ENCODE assay signal across 9 cellular contexts in genomic region chr11:57648791-57649735, GRCh38. TPM values are rescaled to one million over a fixed set of nuclear protein-coding genes. Genes with fewer than 3 reads are reported as not detected.
DNase-seq lines count a peak whose midpoint lies in the region; ATAC-seq and TF ChIP-seq lines count a peak whose summit lies in the region.
"Had no signal": no experiment of that assay in that cellular context is flagged by ENCODE, and none has a peak within 500 bp of the region (broad histone marks: within the 10 kb centered on the region; RNA-seq: fewer than 3 reads in every experiment).

No MANE protein-coding gene starts in this region.

- H4K20me1 ChIP-seq in OCI-LY7 (ENCODE audit: insufficient read depth, low read length), result no peaks in the 10 kb centered on the region

- BruUV-seq in Caco-2 (replicated peaks; lab: Mats Ljungman, UMichigan) (no TSS peak), OCI-LY7 (replicated peaks; lab: Mats Ljungman, UMichigan) (no TSS peak)

- no peak overlapping the region for H3K27ac Mint-ChIP-seq in Caco-2 (ENCODE audit: unreplicated experiment)
- peak overlapping the region; percentile 84 for H3K27ac Mint-ChIP-seq in nephron progenitor cell

- H3K27me3 ChIP-seq in Caco-2 (replicated peaks; ENCODE audit: control insufficient read depth, insufficient read depth, low read length), result peaks cover 2% of the 10 kb centered on the region; the same call in 1 of the 2 replicates
- H3K27me3 ChIP-seq in dorsolateral prefrontal cortex, result peaks cover 0 to 6% (median 0%) of the 10 kb centered on the region in 45 donors

- peaks cover 9% of the 10 kb centered on the region for H3K27me3 Mint-ChIP-seq in Caco-2 (ENCODE audit: insufficient read depth, unreplicated experiment)
- peaks cover 5% of the 10 kb centered on the region for H3K27me3 Mint-ChIP-seq in nephron progenitor cell (ENCODE audit: low read depth, poor library complexity)

- CTCF ChIA-PET in Caco-2 (lab: Charles Lee) (interaction anchor here (1.4 kb wide), 1 partner anchor 156 kb away, joined by 5 read pairs; no protein-coding TSS in a partner anchor), OCI-LY7 (lab: Charles Lee; ENCODE audit: unreplicated experiment) (interaction anchor here (0.6 kb wide), 1 partner anchor 175 kb away, joined by 3 read pairs; no protein-coding TSS in a partner anchor)

- H3K4me1 ChIP-seq in Caco-2 (0 out of 2 replicates have a peak, but pooled peaks cover 4% of the 10 kb centered on the region), OCI-LY7 (ENCODE audit: insufficient read depth, low read length, poor library complexity, severe bottlenecking) (peaks cover 31% of the 10 kb centered on the region)

- ATAC-seq in HG03354 (IDR thresholded peaks at IDR 0.05; ENCODE audit: poor library complexity, severe bottlenecking, unreplicated experiment) (no peak), HG02840 (IDR thresholded peaks at IDR 0.05; ENCODE audit: low FRiP score, unreplicated experiment) (no peak)

- H2AFZ ChIP-seq in OCI-LY7 (ENCODE audit: low read length), result peak overlapping the region; percentile 92

- H3K4me1 Mint-ChIP-seq in Caco-2 (ENCODE audit: low read depth, unreplicated experiment) (peaks cover 7% of the 10 kb centered on the region), nephron progenitor cell (peaks cover 85% of the 10 kb centered on the region)

- H3K4me3 Mint-ChIP-seq in Caco-2 (ENCODE audit: unreplicated experiment) (peak overlapping the region; percentile 17), nephron progenitor cell (peak overlapping the region; percentile 79)

- peak overlapping the region; percentile 95 for H3K4me2 ChIP-seq in OCI-LY7 (ENCODE audit: low read length)

- DNase-seq in Caco-2, result no peak
- DNase-seq in OCI-LY7 (ENCODE audit: low spot score), result peak; percentile 48
- DNase-seq in dorsolateral prefrontal cortex, result peak in 5 of 10 donors; percentile 49 to 74 (median 60)
- DNase-seq in nephron progenitor cell, result no peak
- no peak for DNase-seq in KG1 (lab: John Stamatoyannopoulos, UW)
- no peak for DNase-seq in stimulated activated CD8-positive, alpha-beta memory T cell treated with anti-CD3 and anti-CD28 coated beads, Interleukin-4, amount 100 ng/mL, for 48 hours

- H3K27ac ChIP-seq in OCI-LY7 (ENCODE audit: low read depth, low read length, poor library complexity, severe bottlenecking) (no peak overlapping the region), dorsolateral prefrontal cortex (peak overlapping the region; percentile 65 to 97 (median 90))
- H3K27ac ChIP-seq: HL-60 had no signal

- H3K36me3 ChIP-seq in Caco-2 (ENCODE audit: control insufficient read depth, insufficient read depth, low read length), result no peaks in the 10 kb centered on the region
- H3K36me3 ChIP-seq in OCI-LY7 (ENCODE audit: insufficient read depth, low read length), result no peaks in the 10 kb centered on the region

- no peak overlapping the region for H3K4me3 ChIP-seq in Caco-2 (ENCODE audit: low read depth, low read length)
- H3K4me3 ChIP-seq in OCI-LY7 (ENCODE audit: low read depth, low read length, poor library complexity, severe bottlenecking), result peak overlapping the region; percentile 65
- H3K4me3 ChIP-seq in dorsolateral prefrontal cortex, result peak overlapping the region; percentile 38 to 88 (median 71)

- no peaks in the 10 kb centered on the region for H3K9me2 ChIP-seq in OCI-LY7 (ENCODE audit: insufficient read depth, low read length)

- intact Hi-C loops in Caco-2 (cut with micrococcal nuclease; ENCODE audit: unreplicated experiment), result no loop called here
- intact Hi-C loops in OCI-LY7 (cut with micrococcal nuclease; ENCODE audit: unreplicated experiment), result loop anchor here (5.0 kb wide), 2 partner anchors 312 to 863 kb away; partner anchors contain the start of genes P2RX3 and SSRP1
- intact Hi-C loops in dorsolateral prefrontal cortex (cut with DNase I), result loop anchor here (5.0 to 10.0 kb wide), 4 partner anchors 153 to 1496 kb away; partner anchors contain the start of genes FAM111A (in 1 of the 2), P2RX3 (in 1 of the 2), RTN4RL2 (in 1 of the 2) and SSRP1 (in 1 of the 2)

- TF ChIP-seq CTCF in Caco-2 (IDR thresholded peaks at IDR 0.05; ENCODE audit: insufficient read depth in 1 of 2, low read depth in 1 of 2, low read length in 1 of 2, severe bottlenecking in 1 of 2, unreplicated experiment in 1 of 2) (no peak), OCI-LY7 (conservative IDR thresholded peaks at IDR 0.05; ENCODE audit: low read length) (no peak), dorsolateral prefrontal cortex (IDR thresholded peaks at IDR 0.05 in 54 of 56, conservative IDR thresholded peaks at IDR 0.05 in 2 of 56; ENCODE audit: low read depth in 1 of 56, partially characterized antibody in 56 of 56) (no peak), nephron progenitor cell (IDR thresholded peaks at IDR 0.05) (no peak)

- peaks cover 8% of the 10 kb centered on the region for H3K36me3 Mint-ChIP-seq in Caco-2 (ENCODE audit: insufficient read depth, unreplicated experiment)
- no peaks in the 10 kb centered on the region for H3K36me3 Mint-ChIP-seq in nephron progenitor cell (ENCODE audit: low read depth)

- H3K9me3 ChIP-seq in Caco-2 (no peaks in the 10 kb centered on the region), OCI-LY7 (ENCODE audit: low read length) (no peaks in the 10 kb centered on the region)

- POLR2A ChIA-PET in Caco-2 (lab: Charles Lee) (no interaction called here), OCI-LY7 (lab: Charles Lee) (interaction anchor here (0.6 to 1.2 kb wide), 5 partner anchors 9 to 191 kb away, joined by 3 to 4 read pairs (median 3); no protein-coding TSS in a partner anchor)

- no peaks in the 10 kb centered on the region for H3K79me2 ChIP-seq in OCI-LY7 (ENCODE audit: insufficient read depth, low read depth, low read length)

- H3K9me3 Mint-ChIP-seq in Caco-2 (ENCODE audit: unreplicated experiment) (no peaks in the 10 kb centered on the region), nephron progenitor cell (no peaks in the 10 kb centered on the region)

RNA-seq across cellular contexts. Expression of gene YPEL4, which starts 0.6 kb away (rescaled TPM):
- 0.32 TPM in 1 of 2 replicates, not detected in the other for total RNA-seq in Caco-2 (2022)
- 0.54 and 0.85 TPM in 2 replicates for total RNA-seq in OCI-LY7 (2014; rRNA removed; shearing (Covaris generic))
- 0.52 and 0.55 TPM in 2 replicates for total RNA-seq in OCI-LY7 (2022)
- 10 to 100 TPM; 24.8 to 84.4 (median 58.4) TPM for total RNA-seq in dorsolateral prefrontal cortex

RNA-seq across cellular contexts. Expression of gene CLP1, which starts 8.5 kb away (rescaled TPM):
- 21.0 and 22.1 TPM in 2 replicates for total RNA-seq in Caco-2 (2022)
- 18.3 and 18.5 TPM in 2 replicates for total RNA-seq in OCI-LY7 (2014; rRNA removed; shearing (Covaris generic))
- total RNA-seq in OCI-LY7 (2022), result 18.1 and 20.8 TPM in 2 replicates
- total RNA-seq in dorsolateral prefrontal cortex, result 10 to 100 TPM in 4 of 120 experiments, 1 to 10 TPM in 116; 3.3 to 11.0 (median 6.3) TPM

RNA-seq across cellular contexts. Expression of gene ZDHHC5, which starts 18.9 kb away (rescaled TPM):
- total RNA-seq in Caco-2 (2022), result 66.0 and 72.2 TPM in 2 replicates
- total RNA-seq in OCI-LY7 (2014; rRNA removed; shearing (Covaris generic)), result 23.4 and 27.5 TPM in 2 replicates
- total RNA-seq in OCI-LY7 (2022), result 46.1 and 57.4 TPM in 2 replicates
- total RNA-seq in dorsolateral prefrontal cortex, result 10 to 100 TPM; 21.3 to 46.9 (median 34.3) TPM

RNA-seq across cellular contexts. Expression of gene SERPING1, which starts 51.6 kb away (rescaled TPM):
- total RNA-seq in Caco-2 (2022) (3.2 and 3.8 TPM in 2 replicates), OCI-LY7 (2022) (not detected in 2 replicates), dorsolateral prefrontal cortex (100 to 1,000 TPM in 9 of 120 experiments, 10 to 100 TPM in 111; 30.5 to 149 (median 56.0) TPM)
- total RNA-seq in OCI-LY7 (2014; rRNA removed; shearing (Covaris generic)), result not detected in 2 replicates

Comparison
In these comparisons a context has a peak if more than half of its experiments do, and no peak if none do; other contexts are left out.
1. RNA of gene YPEL4, which starts 0.6 kb away (total RNA-seq): 24.8 to 84.4 TPM in dorsolateral prefrontal cortex; 0.52 to 0.85 TPM in OCI-LY7 and 0.32 TPM in Caco-2; every median in the first group is over 10 times any median in the second.